In genomic region chr1:238360474-238360873, GRCh38 we compare ENCODE assay signal across 19 cellular contexts.
A peak's percentile ranks its signal among the peaks of the same experiment; 100 is the strongest.
DNase-seq lines count a peak whose midpoint lies in the region; ATAC-seq, FAIRE-seq and TF ChIP-seq lines count a peak whose summit lies in the region.
"Had no signal": no experiment of that assay in that cellular context is flagged by ENCODE, and none has a peak within 500 bp of the region (broad histone marks: within the 10 kb centered on the region; RNA-seq: fewer than 3 reads in every experiment).

No MANE protein-coding gene starts in this region.

- no peaks in the 10 kb centered on the region for H3K9me3 Mint-ChIP-seq in astrocyte (ENCODE audit: unreplicated experiment)
- H3K9me3 Mint-ChIP-seq: GM23338 had no signal

- DNase-seq in A172 (ENCODE audit: low spot score) (peak; percentile 11), H4 (ENCODE audit: low spot score) (peak; percentile 31), astrocyte (ENCODE audit: low read depth) (peak; percentile 12), urothelium cell line (ENCODE audit: low spot score) (peak; percentile 9), Karpas-422 (no peak)
- DNase-seq: 8988T; C1 segment of cervical spinal cord; Calu3; CD4-positive, alpha-beta memory T cell; COR-L47; DMS53; DMS79 treated with DMSO at 0.1 percent for 48 hours; HFFc6 had no signal

- no peak overlapping the region for H2AFZ ChIP-seq in astrocyte (ENCODE audit: low read depth, low read length)
- no peak overlapping the region for H2AFZ ChIP-seq in Karpas-422 (ENCODE audit: low read length)
- H2AFZ ChIP-seq: GM23338 had no signal

- H3K9me3 ChIP-seq in astrocyte (ENCODE audit: insufficient read depth, low read depth, low read length) (no peaks in the 10 kb centered on the region), Karpas-422 (ENCODE audit: low read length) (peaks cover 9% of the 10 kb centered on the region)
- H3K9me3 ChIP-seq: HAP-1 had no signal

- TF ChIP-seq CTCF in astrocyte (IDR thresholded peaks at IDR 0.05; ENCODE audit: insufficient read depth, low read depth, low read length) = no peak

- no peak overlapping the region for H3K4me3 Mint-ChIP-seq in astrocyte (ENCODE audit: unreplicated experiment)
- H3K4me3 Mint-ChIP-seq: CD4-positive, alpha-beta memory T cell; GM23338; HFFc6 had no signal

- no peaks in the 10 kb centered on the region for H3K79me2 ChIP-seq in astrocyte (ENCODE audit: insufficient read depth, low read length)
- H3K79me2 ChIP-seq in Karpas-422 (ENCODE audit: low read length) = no peaks in the 10 kb centered on the region

- no peak overlapping the region for H3K4me3 ChIP-seq in astrocyte (ENCODE audit: insufficient read depth, low read depth, low read length)
- H3K4me3 ChIP-seq in Karpas-422 (ENCODE audit: low read length) = no peak overlapping the region
- H3K4me3 ChIP-seq: GM23338, HAP-1 had no signal

- H3K9ac ChIP-seq in astrocyte (ENCODE audit: low read length) (no peak overlapping the region), Karpas-422 (ENCODE audit: low read length) (no peak overlapping the region)

- FAIRE-seq in astrocyte (lab: Jason Lieb, UNC) (no peak), urothelium cell line (lab: Jason Lieb, UNC) (no peak)
- FAIRE-seq: GM12892, H54 had no signal

- no peak overlapping the region for H3K27ac ChIP-seq in astrocyte (ENCODE audit: low read depth, low read length)
- H3K27ac ChIP-seq in Karpas-422 (ENCODE audit: low read length) = no peak overlapping the region

- no peaks in the 10 kb centered on the region for H3K4me1 ChIP-seq in astrocyte (ENCODE audit: insufficient read depth, low read length)
- H3K4me1 ChIP-seq in Karpas-422 (ENCODE audit: low read length) = no peaks in the 10 kb centered on the region
- H3K4me1 ChIP-seq: HAP-1 had no signal

- no peak overlapping the region for H3K4me2 ChIP-seq in astrocyte (ENCODE audit: low read length)
- no peak overlapping the region for H3K4me2 ChIP-seq in Karpas-422 (ENCODE audit: low read depth, low read length, poor library complexity, severe bottlenecking)
- H3K4me2 ChIP-seq: GM23338 had no signal

- H3K36me3 ChIP-seq in astrocyte (ENCODE audit: insufficient read depth, low read length) (no peaks in the 10 kb centered on the region), Karpas-422 (ENCODE audit: insufficient read depth, low read length) (no peaks in the 10 kb centered on the region)
- H3K36me3 ChIP-seq: HAP-1 had no signal

- no peaks in the 10 kb centered on the region for H4K20me1 ChIP-seq in astrocyte (ENCODE audit: insufficient read depth, low read length)
- no peaks in the 10 kb centered on the region for H4K20me1 ChIP-seq in Karpas-422 (ENCODE audit: insufficient read depth, low read depth, low read length)

- peak overlapping the region; percentile 20 for H3K27ac Mint-ChIP-seq in astrocyte (ENCODE audit: unreplicated experiment)
- H3K27ac Mint-ChIP-seq: CD4-positive, alpha-beta memory T cell; GM23338; HFFc6 had no signal

- H3K36me3 Mint-ChIP-seq in astrocyte (ENCODE audit: low read depth, unreplicated experiment) = no peaks in the 10 kb centered on the region
- H3K36me3 Mint-ChIP-seq: CD4-positive, alpha-beta memory T cell had no signal

- no peaks in the 10 kb centered on the region for H3K9me2 ChIP-seq in Karpas-422 (replicated peaks; ENCODE audit: insufficient read depth, low read length)

- H3K27me3 ChIP-seq in astrocyte (ENCODE audit: insufficient read depth, low read length) (no peaks in the 10 kb centered on the region), Karpas-422 (ENCODE audit: low read length) (no peaks in the 10 kb centered on the region)

- no peak for ATAC-seq in GM21447 (IDR thresholded peaks at IDR 0.05; ENCODE audit: unreplicated experiment)
- no peak for ATAC-seq in GM21526 (IDR thresholded peaks at IDR 0.05; ENCODE audit: low FRiP score, unreplicated experiment)
- ATAC-seq: GM23338 had no signal

- H3K4me1 Mint-ChIP-seq in astrocyte (ENCODE audit: low read depth, unreplicated experiment) = no peaks in the 10 kb centered on the region
- H3K4me1 Mint-ChIP-seq: CD4-positive, alpha-beta memory T cell; GM23338 had no signal

- H3K27me3 Mint-ChIP-seq in astrocyte (ENCODE audit: low read depth, unreplicated experiment) = no peaks in the 10 kb centered on the region
- H3K27me3 Mint-ChIP-seq: CD4-positive, alpha-beta memory T cell had no signal
